ENCODE assay signal across 17 cellular contexts in genomic region chr4:114561590-114561989, GRCh38. TPM values are rescaled to one million over a fixed set of nuclear protein-coding genes. Genes with fewer than 3 reads are reported as not detected.
DNase-seq lines count a peak whose midpoint lies in the region; ATAC-seq, FAIRE-seq and TF ChIP-seq lines count a peak whose summit lies in the region.
"Had no signal": no experiment of that assay in that cellular context is flagged by ENCODE, and none has a peak within 500 bp of the region (broad histone marks: within the 10 kb centered on the region; RNA-seq: fewer than 3 reads in every experiment).

No MANE protein-coding gene starts in this region.

- peaks cover 40% of the 10 kb centered on the region for H3K9me3 Mint-ChIP-seq in endodermal cell

- H3K36me3 Mint-ChIP-seq in endodermal cell (ENCODE audit: low read depth) (peaks cover 8% of the 10 kb centered on the region), T-helper 17 cell (ENCODE audit: low read depth) (no peaks in the 10 kb centered on the region)

- H3K4me3 ChIP-seq in HUES64 (ENCODE audit: low read length): no peak overlapping the region
- H3K4me3 ChIP-seq in endodermal cell (ENCODE audit: low read length): peak overlapping the region; percentile 66
- H3K4me3 ChIP-seq: MG63, PC-9 had no signal

- H3K36me3 ChIP-seq in HUES64 (ENCODE audit: insufficient read depth, low read length) (no peaks in the 10 kb centered on the region; the same call in 1 of the 2 replicates), endodermal cell (ENCODE audit: control insufficient read depth, insufficient read depth, low read length) (no peaks in the 10 kb centered on the region)
- H3K36me3 ChIP-seq: MG63 had no signal

- ATAC-seq in T-helper 17 cell: no peak

- H3K9ac ChIP-seq in HUES64 (ENCODE audit: low read depth, low read length) (no peak overlapping the region), endodermal cell (ENCODE audit: extremely low read depth, low read length, poor library complexity, severe bottlenecking) (no peak overlapping the region)
- H3K9ac ChIP-seq: KMS-11 had no signal

- no peak for FAIRE-seq in RCC 7860 (lab: Jason Lieb, UNC)

- H3K27me3 Mint-ChIP-seq in endodermal cell (ENCODE audit: insufficient read depth) (no peaks in the 10 kb centered on the region), T-helper 17 cell (peaks cover 6% of the 10 kb centered on the region)

- H3K4me3 Mint-ChIP-seq in endodermal cell (no peak overlapping the region), T-helper 17 cell (no peak overlapping the region)

- H3K27ac Mint-ChIP-seq in endodermal cell: peak overlapping the region; percentile 97
- no peak overlapping the region for H3K27ac Mint-ChIP-seq in T-helper 17 cell

- 98% methylated on average over 1 of the region's 1 CpG for WGBS in HUES64
- WGBS in endodermal cell (ENCODE audit: insufficient coverage in 1 of 2, insufficient read length in 1 of 2), 2 experiments: 87% methylated on average over 1 of the region's 1 CpG; no CpG with 5 or more reads in 1 of the 2 experiments

- H3K4me1 ChIP-seq in HUES64 (ENCODE audit: insufficient read depth, low read length): peaks cover 34% of the 10 kb centered on the region
- H3K4me1 ChIP-seq in endodermal cell (ENCODE audit: control insufficient read depth, insufficient read depth, low read length): peaks cover 3% of the 10 kb centered on the region

- no peak for TF ChIP-seq CTCF in endodermal cell (conservative IDR thresholded peaks at IDR 0.05)

- H3K4me1 Mint-ChIP-seq in endodermal cell (peaks cover 25% of the 10 kb centered on the region), T-helper 17 cell (no peaks in the 10 kb centered on the region)

- H3K9me3 ChIP-seq in HUES64 (ENCODE audit: insufficient read depth, low read depth, low read length): peaks cover 50% of the 10 kb centered on the region
- H3K9me3 ChIP-seq in endodermal cell (ENCODE audit: control insufficient read depth, low read length): peaks cover 52% of the 10 kb centered on the region
- no peaks in the 10 kb centered on the region for H3K9me3 ChIP-seq in T-helper 17 cell (ENCODE audit: control insufficient read depth, low read length, poor library complexity, severe bottlenecking)
- H3K9me3 ChIP-seq: MG63 had no signal

- DNase-seq in ELF-1 (ENCODE audit: low read depth, low spot score): peak; percentile 5
- DNase-seq in endodermal cell: no peak
- DNase-seq in renal cortical epithelial cell (ENCODE audit: low read depth): peak; percentile 30
- no peak for DNase-seq in RCC 7860 (ENCODE audit: low spot score)
- no peak for DNase-seq in pons (ENCODE audit: low spot score)
- DNase-seq in activated naive CD4-positive, alpha-beta T cell treated with anti-CD3 and anti-CD28 coated beads, Interleukin-2, amount 50 U/mL, for 16 hours: no peak
- DNase-seq in T-helper 17 cell: no peak
- DNase-seq: ACHN, AML-193, MG63, NCI-H1092 treated with DMSO at 0.1 percent for 48 hours, NCI-H2081 treated with DMSO at 0.1 percent for 48 hours, NCI-H510A, NCI-H774, PC-9 had no signal

- H3K27me3 ChIP-seq in HUES64 (ENCODE audit: insufficient read depth, low read length): no peaks in the 10 kb centered on the region
- no peaks in the 10 kb centered on the region for H3K27me3 ChIP-seq in endodermal cell (ENCODE audit: control insufficient read depth, insufficient read depth, low read length, poor library complexity, severe bottlenecking)
- H3K27me3 ChIP-seq: MG63 had no signal

- peak overlapping the region; percentile 73; the same call in 1 of the 2 replicates for H3K27ac ChIP-seq in HUES64 (ENCODE audit: low read depth, low read length)
- no peak overlapping the region for H3K27ac ChIP-seq in endodermal cell (ENCODE audit: low read depth, low read length)
- H3K27ac ChIP-seq: KMS-11, PC-9 had no signal

RNA-seq across cellular contexts. Expression of gene UGT8, which starts 37.0 kb away (rescaled TPM):
- 7.3 TPM for polyA plus RNA-seq in HUES64 (2013, experiment 1 of 2)
- polyA plus RNA-seq in HUES64 (2013, experiment 2 of 2): 8.4 TPM
- total RNA-seq in endodermal cell: 10 to 100 TPM in 1 of 2 donors, 1 to 10 TPM in 1; 4.8 to 10.4 TPM
- 3.9 TPM for polyA plus RNA-seq in endodermal cell (2013, experiment 1 of 2)
- 3.4 TPM for polyA plus RNA-seq in endodermal cell (2013, experiment 2 of 2)
- total RNA-seq in renal cortical epithelial cell: 17.2 and 47.0 TPM in 2 replicates
- under 1 TPM; 0.50 to 0.62 TPM for total RNA-seq in T-helper 17 cell

Comparison
In these comparisons a context has a peak if more than half of its experiments do, and no peak if none do; other contexts are left out.
1. DNase-seq: peak in ELF-1 (single experiment) and renal cortical epithelial cell (single experiment); none in endodermal cell (single experiment), RCC 7860 (single experiment), pons (single experiment), activated naive CD4-positive, alpha-beta T cell treated with anti-CD3 and anti-CD28 coated beads, Interleukin-2, amount 50 U/mL, for 16 hours (single experiment) and T-helper 17 cell (0 of 3).